ENCODE assay signal across 1 cellular context in genomic region chr7:44617225-44617885, GRCh38.
TF ChIP-seq lines count a peak whose summit lies in the region.

No MANE protein-coding gene starts in this region.

TF ChIP-seq in HepG2, 621 proteins besides CTCF, POLR2A, EP300 and RAD21:
- TF ChIP-seq ZNF557 (CRISPR knock-in tag; IDR thresholded peaks at IDR 0.05) (no peak), ZNF451 (CRISPR knock-in tag; IDR thresholded peaks at IDR 0.05) (no peak), ZNF782 (CRISPR knock-in tag; IDR thresholded peaks at IDR 0.05; ENCODE audit: borderline replicate concordance) (no peak), ZNF674 (CRISPR knock-in tag; IDR thresholded peaks at IDR 0.05; ENCODE audit: low read depth) (no peak)
